Comparison of ENCODE assay signal across 11 cellular contexts in genomic region chr14:95662376-95663186, GRCh38. TPM values are rescaled to one million over a fixed set of nuclear protein-coding genes. Genes with fewer than 3 reads are reported as not detected.
A peak's percentile ranks its signal among the peaks of the same experiment; 100 is the strongest.
DNase-seq lines count a peak whose midpoint lies in the region; ATAC-seq, FAIRE-seq and TF ChIP-seq lines count a peak whose summit lies in the region.
"Had no signal": no experiment of that assay in that cellular context is flagged by ENCODE, and none has a peak within 500 bp of the region (broad histone marks: within the 10 kb centered on the region; RNA-seq: fewer than 3 reads in every experiment).

No MANE protein-coding gene starts in this region.

- H3K9ac ChIP-seq in Loucy (ENCODE audit: low read depth, low read length, poor library complexity, severe bottlenecking) (no peak overlapping the region), trophoblast cell (ENCODE audit: low read length) (no peak overlapping the region)

- H2BK12ac ChIP-seq in trophoblast cell (ENCODE audit: low read length): no peak overlapping the region

- H3K36me3 ChIP-seq in Loucy (ENCODE audit: insufficient read depth, low read length) (no peaks in the 10 kb centered on the region), trophoblast cell (ENCODE audit: control insufficient read depth in 1 of 2, insufficient read depth in 2 of 2, low read length in 2 of 2) (no peaks in the 10 kb centered on the region)
- H3K36me3 ChIP-seq: spleen had no signal

- H2BK5ac ChIP-seq in trophoblast cell (ENCODE audit: low read depth, low read length, poor library complexity): no peak overlapping the region

- H3K23ac ChIP-seq in trophoblast cell (ENCODE audit: low read length): no peak overlapping the region

- H3K27ac Mint-ChIP-seq in chondrocyte (ENCODE audit: unreplicated experiment): no peak overlapping the region

- no peak overlapping the region for H4K12ac ChIP-seq in trophoblast cell (ENCODE audit: low read depth, low read length)

- H3K79me2 ChIP-seq in Loucy (ENCODE audit: insufficient read depth, low read length) (no peaks in the 10 kb centered on the region), trophoblast cell (ENCODE audit: control insufficient read depth, insufficient read depth, low read length, poor library complexity) (peaks cover 6% of the 10 kb centered on the region)

- no peaks in the 10 kb centered on the region for H3K9me3 ChIP-seq in Loucy (ENCODE audit: insufficient read depth, low read depth, low read length)
- H3K9me3 ChIP-seq in trophoblast cell (ENCODE audit: insufficient read depth, low read depth, low read length): no peaks in the 10 kb centered on the region
- H3K9me3 ChIP-seq: spleen had no signal

- H3K4me1 ChIP-seq in Loucy (ENCODE audit: insufficient read depth, low read length, poor library complexity, severe bottlenecking): peaks cover 22% of the 10 kb centered on the region
- H3K4me1 ChIP-seq in trophoblast cell (ENCODE audit: control insufficient read depth in 1 of 2, insufficient read depth in 2 of 2, low read length in 2 of 2): peaks cover 29 to 39% of the 10 kb centered on the region in 2 experiments

- no peak overlapping the region for H2AK5ac ChIP-seq in trophoblast cell (ENCODE audit: low read length)

- H3K27me3 Mint-ChIP-seq in chondrocyte (ENCODE audit: low read depth): peaks cover 23% of the 10 kb centered on the region

- no peaks in the 10 kb centered on the region for H3K9me2 ChIP-seq in Loucy (replicated peaks; ENCODE audit: low read depth, low read length)

- H3K4me1 Mint-ChIP-seq in chondrocyte (ENCODE audit: low read depth): no peaks in the 10 kb centered on the region

- no peaks in the 10 kb centered on the region for H3F3A ChIP-seq in Loucy (ENCODE audit: low read depth)

- peaks cover 26% of the 10 kb centered on the region for H3K79me1 ChIP-seq in trophoblast cell (ENCODE audit: low read length)

- no peak overlapping the region for H4K8ac ChIP-seq in trophoblast cell (ENCODE audit: low read depth, low read length)

- H4K91ac ChIP-seq in trophoblast cell (ENCODE audit: low read depth, low read length): no peak overlapping the region

- H3K27me3 ChIP-seq in Loucy (ENCODE audit: insufficient read depth, low read length, poor library complexity, severe bottlenecking) (no peaks in the 10 kb centered on the region), trophoblast cell (ENCODE audit: insufficient read depth, low read length) (no peaks in the 10 kb centered on the region)

- no peak overlapping the region for H3K4me3 Mint-ChIP-seq in chondrocyte (ENCODE audit: unreplicated experiment)

- H3K4me3 ChIP-seq in Loucy (ENCODE audit: low read length, poor library complexity, severe bottlenecking) (no peak overlapping the region), trophoblast cell (ENCODE audit: low read depth, low read length) (no peak overlapping the region)

- H2BK120ac ChIP-seq in trophoblast cell (ENCODE audit: insufficient read depth, low read length, poor library complexity): no peak overlapping the region

- H3K36me3 Mint-ChIP-seq in chondrocyte (ENCODE audit: low read depth): no peaks in the 10 kb centered on the region

- H3K4me2 ChIP-seq in Loucy (ENCODE audit: low read depth, low read length, poor library complexity, severe bottlenecking) (no peak overlapping the region), trophoblast cell (ENCODE audit: low read length) (no peak overlapping the region)

- no peak for FAIRE-seq in GM19239 (lab: Jason Lieb, UNC)

- no peak overlapping the region for H3K4ac ChIP-seq in trophoblast cell (ENCODE audit: low read depth, low read length)

- WGBS in trophoblast cell (ENCODE audit: extremely low coverage, insufficient coverage, insufficient read length): no CpG with 5 or more reads among the region's 4 CpGs

- peak overlapping the region; percentile 24 for H2AFZ ChIP-seq in Loucy (ENCODE audit: low read length)
- H2AFZ ChIP-seq in trophoblast cell (ENCODE audit: insufficient read depth, low read length, poor library complexity): no peak overlapping the region

- ATAC-seq in GM18909 (IDR thresholded peaks at IDR 0.05; ENCODE audit: poor library complexity, unreplicated experiment) (peak; percentile 39), HG02759 (IDR thresholded peaks at IDR 0.05; ENCODE audit: unreplicated experiment) (peak; percentile 28)

- no peaks in the 10 kb centered on the region for H3K9me3 Mint-ChIP-seq in chondrocyte (ENCODE audit: low read depth)

- no peak overlapping the region for H3K14ac ChIP-seq in trophoblast cell (ENCODE audit: low read length)

- TF ChIP-seq CTCF in Loucy (conservative IDR thresholded peaks at IDR 0.05; ENCODE audit: low read length): no peak
- no peak for TF ChIP-seq CTCF in chondrocyte (IDR thresholded peaks at IDR 0.05)

- H3K27ac ChIP-seq in trophoblast cell (ENCODE audit: low read depth, low read length): peak overlapping the region; percentile 7
- H3K27ac ChIP-seq: VCaP had no signal

- H3K18ac ChIP-seq in trophoblast cell (ENCODE audit: low read length): no peak overlapping the region

- DNase-seq in trophoblast cell: peak in 1 of 2 donors; percentile 60
- DNase-seq in chondrocyte (ENCODE audit: low spot score): no peak
- no peak for DNase-seq in LoVo (ENCODE audit: low spot score)
- DNase-seq in KG1 (lab: John Stamatoyannopoulos, UW): no peak
- DNase-seq in GM19239 (ENCODE audit: insufficient read length, low spot score): no peak
- DNase-seq: NCI-H2081 treated with DMSO at 0.1 percent for 48 hours, spleen had no signal

- H4K20me1 ChIP-seq in Loucy (ENCODE audit: insufficient read depth, low read length, poor library complexity, severe bottlenecking): no peaks in the 10 kb centered on the region

RNA-seq across cellular contexts. Expression of gene TCL1B, which starts 23.6 kb away (rescaled TPM):
- polyA plus RNA-seq in trophoblast cell (2013): 31.6 and 34.0 TPM in 2 replicates
- not detected in 3 replicates for total RNA-seq in chondrocyte

RNA-seq across cellular contexts. Expression of gene TCL1A, which starts 51.3 kb away (rescaled TPM):
- not detected in 2 replicates for polyA plus RNA-seq in trophoblast cell (2013)
- not detected in 3 replicates for total RNA-seq in chondrocyte
